1 cellular context compared by ENCODE assay signal in the genomic region with DNA sequence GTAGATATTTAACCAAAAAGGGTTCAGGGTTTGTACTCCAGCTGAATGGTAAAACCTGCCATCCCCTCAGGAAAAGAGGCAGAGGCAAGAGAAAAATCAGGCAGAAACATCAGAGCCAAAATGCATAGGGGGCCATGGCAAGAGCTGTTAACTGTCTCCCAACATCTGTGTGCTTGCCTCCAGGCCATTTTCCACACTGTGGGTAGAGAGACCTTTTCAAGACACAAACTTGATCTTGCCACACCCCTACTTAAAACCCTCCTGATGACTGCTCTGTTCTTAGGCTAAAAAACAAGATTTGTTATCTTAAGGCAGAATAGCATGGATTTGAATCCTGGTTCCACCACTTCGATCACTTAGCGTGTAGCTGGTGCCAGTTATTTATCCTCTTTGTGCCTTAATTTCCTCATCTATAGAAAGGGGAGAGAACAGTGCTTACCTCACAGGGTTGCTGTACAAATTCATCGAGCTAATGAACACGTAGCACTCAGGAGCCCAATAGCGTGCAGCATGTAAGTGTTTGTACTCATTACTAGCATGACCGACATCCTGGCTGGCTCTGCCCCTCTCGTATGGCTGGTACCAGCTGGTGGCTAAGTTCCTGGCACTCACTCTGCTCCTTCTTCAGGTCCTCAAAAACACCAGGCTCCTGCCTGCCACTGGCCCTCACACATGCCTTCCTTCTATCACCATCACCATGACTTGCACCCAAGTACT.
TF ChIP-seq lines count a peak whose summit lies in the region.

No MANE protein-coding gene starts in this region.

TF ChIP-seq in HEK293, 187 proteins besides CTCF, POLR2A, EP300 and RAD21 (continued from another document):
- TF ChIP-seq, protein P1, sequence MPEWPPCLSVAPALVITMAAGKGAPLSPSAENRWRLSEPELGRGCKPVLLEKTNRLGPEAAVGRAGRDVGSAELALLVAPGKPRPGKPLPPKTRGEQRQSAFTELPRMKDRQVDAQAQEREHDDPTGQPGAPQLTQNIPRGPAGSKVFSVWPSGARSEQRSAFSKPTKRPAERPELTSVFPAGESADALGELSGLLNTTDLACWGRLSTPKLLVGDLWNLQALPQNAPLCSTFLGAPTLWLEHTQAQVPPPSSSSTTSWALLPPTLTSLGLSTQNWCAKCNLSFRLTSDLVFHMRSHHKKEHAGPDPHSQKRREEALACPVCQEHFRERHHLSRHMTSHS (tag by site-specific recombination; IDR thresholded peaks at IDR 0.05), result no peak
- TF ChIP-seq KLF1 (tag by site-specific recombination; IDR thresholded peaks at IDR 0.05) (peak; percentile 58), ZNF423 (tag by site-specific recombination; IDR thresholded peaks at IDR 0.05) (no peak), ZNF19 (tag by site-specific recombination; IDR thresholded peaks at IDR 0.05; ENCODE audit: low read depth) (no peak), ZFHX2 (tag by site-specific recombination; conservative IDR thresholded peaks at IDR 0.05) (no peak), GLI2 (tag by site-specific recombination; IDR thresholded peaks at IDR 0.05; ENCODE audit: borderline replicate concordance, low read depth) (no peak), ZNF473 (tag by site-specific recombination; IDR thresholded peaks at IDR 0.05) (no peak), FEZF1 (tag by site-specific recombination; IDR thresholded peaks at IDR 0.05) (peak; percentile 46; the same call in 1 of the 2 replicates), ZNF335 (tag by site-specific recombination; conservative IDR thresholded peaks at IDR 0.05) (peak; percentile 73), ZBTB48 (tag by site-specific recombination; IDR thresholded peaks at IDR 0.05) (no peak), ZSCAN30 (tag by site-specific recombination; IDR thresholded peaks at IDR 0.05) (no peak), ZBTB20 (tag by site-specific recombination; IDR thresholded peaks at IDR 0.05) (0 out of 2 replicates have a peak, but pooled peaks have one; percentile 24), GLIS2 (tag by site-specific recombination; IDR thresholded peaks at IDR 0.05) (0 out of 2 replicates have a peak, but pooled peaks have one; percentile 5), ZNF544 (tag by site-specific recombination; IDR thresholded peaks at IDR 0.05) (no peak), ZNF843 (tag by site-specific recombination; IDR thresholded peaks at IDR 0.05) (no peak), KLF9 (tag by site-specific recombination; IDR thresholded peaks at IDR 0.05; ENCODE audit: low read depth) (0 out of 2 replicates have a peak, but pooled peaks have one; percentile 25), ZNF24 (tag by site-specific recombination; IDR thresholded peaks at IDR 0.05) (no peak), OSR2 (tag by site-specific recombination; IDR thresholded peaks at IDR 0.05) (no peak)
- TF ChIP-seq, protein P2, sequence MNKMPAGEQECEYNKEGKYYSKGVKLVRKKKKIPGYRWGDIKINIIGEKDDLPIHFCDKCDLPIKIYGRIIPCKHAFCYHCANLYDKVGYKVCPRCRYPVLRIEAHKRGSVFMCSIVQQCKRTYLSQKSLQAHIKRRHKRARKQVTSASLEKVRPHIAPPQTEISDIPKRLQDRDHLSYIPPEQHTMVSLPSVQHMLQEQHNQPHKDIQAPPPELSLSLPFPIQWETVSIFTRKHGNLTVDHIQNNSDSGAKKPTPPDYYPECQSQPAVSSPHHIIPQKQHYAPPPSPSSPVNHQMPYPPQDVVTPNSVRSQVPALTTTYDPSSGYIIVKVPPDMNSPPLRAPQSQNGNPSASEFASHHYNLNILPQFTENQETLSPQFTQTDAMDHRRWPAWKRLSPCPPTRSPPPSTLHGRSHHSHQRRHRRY (tag by site-specific recombination; IDR thresholded peaks at IDR 0.05), result no peak
- TF ChIP-seq, protein P3, sequence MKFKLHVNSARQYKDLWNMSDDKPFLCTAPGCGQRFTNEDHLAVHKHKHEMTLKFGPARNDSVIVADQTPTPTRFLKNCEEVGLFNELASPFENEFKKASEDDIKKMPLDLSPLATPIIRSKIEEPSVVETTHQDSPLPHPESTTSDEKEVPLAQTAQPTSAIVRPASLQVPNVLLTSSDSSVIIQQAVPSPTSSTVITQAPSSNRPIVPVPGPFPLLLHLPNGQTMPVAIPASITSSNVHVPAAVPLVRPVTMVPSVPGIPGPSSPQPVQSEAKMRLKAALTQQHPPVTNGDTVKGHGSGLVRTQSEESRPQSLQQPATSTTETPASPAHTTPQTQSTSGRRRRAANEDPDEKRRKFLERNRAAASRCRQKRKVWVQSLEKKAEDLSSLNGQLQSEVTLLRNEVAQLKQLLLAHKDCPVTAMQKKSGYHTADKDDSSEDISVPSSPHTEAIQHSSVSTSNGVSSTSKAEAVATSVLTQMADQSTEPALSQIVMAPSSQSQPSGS (tag by site-specific recombination; IDR thresholded peaks at IDR 0.05; ENCODE audit: low read depth), result no peak
- TF ChIP-seq, protein P4, sequence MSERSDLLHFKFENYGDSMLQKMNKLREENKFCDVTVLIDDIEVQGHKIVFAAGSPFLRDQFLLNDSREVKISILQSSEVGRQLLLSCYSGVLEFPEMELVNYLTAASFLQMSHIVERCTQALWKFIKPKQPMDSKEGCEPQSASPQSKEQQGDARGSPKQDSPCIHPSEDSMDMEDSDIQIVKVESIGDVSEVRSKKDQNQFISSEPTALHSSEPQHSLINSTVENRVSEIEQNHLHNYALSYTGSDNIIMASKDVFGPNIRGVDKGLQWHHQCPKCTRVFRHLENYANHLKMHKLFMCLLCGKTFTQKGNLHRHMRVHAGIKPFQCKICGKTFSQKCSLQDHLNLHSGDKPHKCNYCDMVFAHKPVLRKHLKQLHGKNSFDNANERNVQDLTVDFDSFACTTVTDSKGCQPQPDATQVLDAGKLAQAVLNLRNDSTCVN (tag by site-specific recombination; optimal IDR thresholded peaks at IDR 0.05), result no peak
- TF ChIP-seq, protein P5, sequence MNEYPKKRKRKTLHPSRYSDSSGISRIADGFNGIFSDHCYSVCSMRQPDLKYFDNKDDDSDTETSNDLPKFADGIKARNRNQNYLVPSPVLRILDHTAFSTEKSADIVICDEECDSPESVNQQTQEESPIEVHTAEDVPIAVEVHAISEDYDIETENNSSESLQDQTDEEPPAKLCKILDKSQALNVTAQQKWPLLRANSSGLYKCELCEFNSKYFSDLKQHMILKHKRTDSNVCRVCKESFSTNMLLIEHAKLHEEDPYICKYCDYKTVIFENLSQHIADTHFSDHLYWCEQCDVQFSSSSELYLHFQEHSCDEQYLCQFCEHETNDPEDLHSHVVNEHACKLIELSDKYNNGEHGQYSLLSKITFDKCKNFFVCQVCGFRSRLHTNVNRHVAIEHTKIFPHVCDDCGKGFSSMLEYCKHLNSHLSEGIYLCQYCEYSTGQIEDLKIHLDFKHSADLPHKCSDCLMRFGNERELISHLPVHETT (tag by site-specific recombination; IDR thresholded peaks at IDR 0.05), result no peak
